ENCODE assay signal across 1 cellular context in genomic region chr1:165875171-165875570, GRCh38.
TF ChIP-seq lines count a peak whose summit lies in the region.

No MANE protein-coding gene starts in this region.

TF ChIP-seq in GM23338, 12 proteins besides CTCF, POLR2A, EP300 and RAD21 (continued from another document):
- TF ChIP-seq REST (IDR thresholded peaks at IDR 0.05; ENCODE audit: unreplicated experiment) (no peak), POLR2AphosphoS5 (IDR thresholded peaks at IDR 0.05; ENCODE audit: low read depth) (no peak), ZNF114 (CRISPR knock-in tag; IDR thresholded peaks at IDR 0.05) (no peak)
